ENCODE assay signal across 12 cellular contexts in genomic region chr18:58176915-58177717, GRCh38.
A peak's percentile ranks its signal among the peaks of the same experiment; 100 is the strongest.
DNase-seq lines count a peak whose midpoint lies in the region; ATAC-seq and TF ChIP-seq lines count a peak whose summit lies in the region.
"Had no signal": no experiment of that assay in that cellular context is flagged by ENCODE, and none has a peak within 500 bp of the region (broad histone marks: within the 10 kb centered on the region; RNA-seq: fewer than 3 reads in every experiment).

No MANE protein-coding gene starts in this region.

- POLR2A ChIA-PET in T-cell (lab: Charles Lee) = interaction anchor here in 1 of 2 donors (0.5 kb wide), 1 partner anchor 156 kb away, joined by 3 read pairs; no protein-coding TSS in a partner anchor

- no peaks in the 10 kb centered on the region for H3K9me3 Mint-ChIP-seq in T-cell
- H3K9me3 Mint-ChIP-seq: activated T-helper 1 cell treated with anti-CD3 and anti-CD28 coated beads, Interleukin-12 subunit alpha, Interleukin-12 subunit beta, Interleukin-2, Interleukin-4 antibody, amounts not matched to agents 30 ng/mL and 10 ng/mL and 1 ng/mL, durations not matched to agents 14 hours and 24 hours and 36 hours had no signal

- H3K4me3 Mint-ChIP-seq in T-cell = no peak overlapping the region
- H3K4me3 Mint-ChIP-seq: activated T-helper 1 cell treated with anti-CD3 and anti-CD28 coated beads, Interleukin-12 subunit alpha, Interleukin-12 subunit beta, Interleukin-2, Interleukin-4 antibody, amounts not matched to agents 30 ng/mL and 10 ng/mL and 1 ng/mL, durations not matched to agents 14 hours and 24 hours and 36 hours had no signal

- peaks cover 9% of the 10 kb centered on the region for H3K4me1 ChIP-seq in foreskin keratinocyte

- CTCF ChIA-PET in T-cell (lab: Charles Lee) = interaction anchor here in 1 of 2 donors (0.6 kb wide), 1 partner anchor 139 kb away, joined by 3 read pairs; no protein-coding TSS in a partner anchor

- no peak overlapping the region for H3K27ac ChIP-seq in foreskin keratinocyte
- H3K27ac ChIP-seq: heart left ventricle, vagina had no signal

- no peaks in the 10 kb centered on the region for H3K36me3 Mint-ChIP-seq in T-cell

- H3K27me3 Mint-ChIP-seq in T-cell = peaks cover 5 to 9% of the 10 kb centered on the region in 2 donors

- no peaks in the 10 kb centered on the region for H3K4me1 Mint-ChIP-seq in T-cell

- DNase-seq in ELR (ENCODE audit: low read depth) (peak; percentile 91), SK-MEL-5 (ENCODE audit: low read depth, low spot score) (peak; percentile 22), foreskin keratinocyte (peak in 1 of 2 donors; percentile 85), retinal pigment epithelial cell (ENCODE audit: low read depth) (peak; percentile 81), cerebellar nuclear complex (lab: John Stamatoyannopoulos, UW) (no peak), posterior vena cava (ENCODE audit: low spot score) (no peak), T-cell (no peak)
- DNase-seq: heart left ventricle had no signal

- in situ Hi-C loops in SK-MEL-5 (cut with HindIII; ENCODE audit: low pct_unique_long_range_greater_than_20kb, low sequenced_read_pairs) = no loop called here

- TF ChIP-seq CTCF in foreskin keratinocyte (conservative IDR thresholded peaks at IDR 0.05) = no peak
- no peak for TF ChIP-seq CTCF in retinal pigment epithelial cell (conservative IDR thresholded peaks at IDR 0.05; ENCODE audit: low read depth, low read length)

- intact Hi-C loops in posterior vena cava (cut with DNase I) = no loop called here

- ATAC-seq in foreskin keratinocyte = peak; percentile 78
- ATAC-seq in GM21360 (IDR thresholded peaks at IDR 0.05; ENCODE audit: unreplicated experiment) = no peak
- no peak for ATAC-seq in T-cell (replicated peaks in 1 of 4)

- H3K4me3 ChIP-seq in retinal pigment epithelial cell (ENCODE audit: low read length) = no peak overlapping the region
- H3K4me3 ChIP-seq: heart left ventricle, skin epidermis, vagina had no signal

- no peak overlapping the region for H3K27ac Mint-ChIP-seq in T-cell
- H3K27ac Mint-ChIP-seq: activated T-helper 1 cell treated with anti-CD3 and anti-CD28 coated beads, Interleukin-12 subunit alpha, Interleukin-12 subunit beta, Interleukin-2, Interleukin-4 antibody, amounts not matched to agents 30 ng/mL and 10 ng/mL and 1 ng/mL, durations not matched to agents 14 hours and 24 hours and 36 hours had no signal

- H3K27me3 ChIP-seq in foreskin keratinocyte = no peaks in the 10 kb centered on the region
- H3K27me3 ChIP-seq: heart left ventricle, vagina had no signal

Comparison
In these comparisons a context has a peak if more than half of its experiments do, and no peak if none do; other contexts are left out.
1. DNase-seq: peak in ELR (single experiment), SK-MEL-5 (single experiment) and retinal pigment epithelial cell (single experiment); none in cerebellar nuclear complex (0 of 2), posterior vena cava (single experiment) and T-cell (0 of 34).